17 cellular contexts compared by ENCODE assay signal in the genomic region with DNA sequence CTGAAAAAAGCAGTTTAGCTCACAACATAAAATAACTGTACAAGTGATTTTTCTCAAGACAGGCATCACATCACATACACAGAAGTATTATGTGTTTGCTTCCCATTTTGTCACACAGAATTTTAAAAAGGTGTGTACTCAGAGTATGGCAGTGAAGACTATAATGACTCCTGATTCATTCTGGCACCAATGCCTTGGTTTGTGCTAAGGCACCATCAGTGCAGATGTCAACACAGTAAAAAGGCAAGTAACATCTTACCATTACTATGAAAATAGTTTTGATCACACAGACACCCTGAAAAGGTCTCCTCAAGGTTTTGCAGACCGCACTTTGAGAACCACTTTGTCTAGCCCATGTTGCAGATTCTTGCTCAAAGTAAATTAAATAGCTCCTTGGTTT.
DNase-seq lines count a peak whose midpoint lies in the region; ATAC-seq and TF ChIP-seq lines count a peak whose summit lies in the region.
"Had no signal": no experiment of that assay in that cellular context is flagged by ENCODE, and none has a peak within 500 bp of the region (broad histone marks: within the 10 kb centered on the region; RNA-seq: fewer than 3 reads in every experiment).

No MANE protein-coding gene starts in this region.

- H3K36me3 Mint-ChIP-seq in activated CD8-positive, alpha-beta T cell treated with anti-CD3 and anti-CD28 coated beads for 36 hours (ENCODE audit: low read depth), result peaks cover 30% of the 10 kb centered on the region
- peaks cover 27% of the 10 kb centered on the region for H3K36me3 Mint-ChIP-seq in activated CD8-positive, alpha-beta T cell treated with anti-CD3 and anti-CD28 coated beads, Interleukin-2, amount 10 ng/mL, durations not matched to agents 7 days and 5 days (ENCODE audit: low read depth)
- H3K36me3 Mint-ChIP-seq in T-helper 17 cell (ENCODE audit: low read depth) (peaks cover 6% of the 10 kb centered on the region), immature natural killer cell (peaks cover 10% of the 10 kb centered on the region in 3 donors), GM23338 (ENCODE audit: low read depth) (no peaks in the 10 kb centered on the region)

- H2AFZ ChIP-seq in GM23338, result no peak overlapping the region

- TF ChIP-seq POLR2A in gastrocnemius medialis (IDR thresholded peaks at IDR 0.05), result no peak

- peak; percentile 38 for ATAC-seq in activated CD8-positive, alpha-beta T cell treated with anti-CD3 and anti-CD28 coated beads for 36 hours
- no peak for ATAC-seq in activated CD8-positive, alpha-beta T cell treated with anti-CD3 and anti-CD28 coated beads, Interleukin-2, amount 10 ng/mL, durations not matched to agents 7 days and 5 days
- no peak for ATAC-seq in T-helper 17 cell
- peak in 1 of 2 donors; percentile 35 for ATAC-seq in gastrocnemius medialis
- ATAC-seq in GM23338, result no peak
- no peak for ATAC-seq in GM18511 (IDR thresholded peaks at IDR 0.05; ENCODE audit: unreplicated experiment)

- H3K4me1 Mint-ChIP-seq in activated CD8-positive, alpha-beta T cell treated with anti-CD3 and anti-CD28 coated beads for 36 hours (ENCODE audit: low read depth), result peaks cover 28% of the 10 kb centered on the region
- H3K4me1 Mint-ChIP-seq in activated CD8-positive, alpha-beta T cell treated with anti-CD3 and anti-CD28 coated beads, Interleukin-2, amount 10 ng/mL, durations not matched to agents 7 days and 5 days (ENCODE audit: low read depth), result peaks cover 30% of the 10 kb centered on the region
- peaks cover 20% of the 10 kb centered on the region for H3K4me1 Mint-ChIP-seq in T-helper 17 cell
- peaks cover 13 to 27% of the 10 kb centered on the region in 2 donors for H3K4me1 Mint-ChIP-seq in immature natural killer cell
- peaks cover 2% of the 10 kb centered on the region; the same call in 1 of the 3 replicates for H3K4me1 Mint-ChIP-seq in GM23338

- H3K27me3 ChIP-seq in gastrocnemius medialis, result no peaks in the 10 kb centered on the region
- H3K27me3 ChIP-seq in GM23338 (ENCODE audit: insufficient read depth), result no peaks in the 10 kb centered on the region
- H3K27me3 ChIP-seq: BLaER1 treated with 17β-estradiol and CSF1 and Interleukin-3, amounts not matched to agents 10 nM and 100 nM had no signal

- TF ChIP-seq CTCF in activated CD8-positive, alpha-beta T cell treated with anti-CD3 and anti-CD28 coated beads for 36 hours (IDR thresholded peaks at IDR 0.05), result no peak
- no peak for TF ChIP-seq CTCF in gastrocnemius medialis (IDR thresholded peaks at IDR 0.05 in 4 of 5, conservative IDR thresholded peaks at IDR 0.05 in 1 of 5)
- no peak for TF ChIP-seq CTCF in GM23338 (conservative IDR thresholded peaks at IDR 0.05; ENCODE audit: low read depth in 2 of 2)

- H3K36me3 ChIP-seq in gastrocnemius medialis (no peaks in the 10 kb centered on the region), GM23338 (ENCODE audit: insufficient read depth) (no peaks in the 10 kb centered on the region)

- H3K4me2 ChIP-seq in GM23338, result no peak overlapping the region
- H3K4me2 ChIP-seq: BLaER1 treated with 17β-estradiol and CSF1 and Interleukin-3, amounts not matched to agents 10 nM and 100 nM had no signal

- no peaks in the 10 kb centered on the region for H3F3A ChIP-seq in GM23338 (replicated peaks; ENCODE audit: low read depth)

- in situ Hi-C loops in gastrocnemius medialis (cut with MboI; ENCODE audit: low sequenced_read_pairs in 4 of 4), result loop anchor here in 1 of 4 donors (25.0 kb wide), 1 partner anchor 234 kb away; no protein-coding TSS in a partner anchor

- H3K4me3 Mint-ChIP-seq in activated CD8-positive, alpha-beta T cell treated with anti-CD3 and anti-CD28 coated beads for 36 hours, result no peak overlapping the region
- no peak overlapping the region for H3K4me3 Mint-ChIP-seq in activated CD8-positive, alpha-beta T cell treated with anti-CD3 and anti-CD28 coated beads, Interleukin-2, amount 10 ng/mL, durations not matched to agents 7 days and 5 days
- H3K4me3 Mint-ChIP-seq in T-helper 17 cell, result no peak overlapping the region
- no peak overlapping the region for H3K4me3 Mint-ChIP-seq in immature natural killer cell
- no peak overlapping the region for H3K4me3 Mint-ChIP-seq in GM23338
- H3K4me3 Mint-ChIP-seq: HFFc6 had no signal

- H3K9me3 ChIP-seq in T-helper 17 cell (ENCODE audit: control insufficient read depth, low read length, poor library complexity, severe bottlenecking), result no peaks in the 10 kb centered on the region
- no peaks in the 10 kb centered on the region for H3K9me3 ChIP-seq in gastrocnemius medialis
- H3K9me3 ChIP-seq: BLaER1 treated with 17β-estradiol and CSF1 and Interleukin-3, amounts not matched to agents 10 nM and 100 nM had no signal

- no peak overlapping the region for H3K27ac Mint-ChIP-seq in activated CD8-positive, alpha-beta T cell treated with anti-CD3 and anti-CD28 coated beads for 36 hours
- no peak overlapping the region for H3K27ac Mint-ChIP-seq in activated CD8-positive, alpha-beta T cell treated with anti-CD3 and anti-CD28 coated beads, Interleukin-2, amount 10 ng/mL, durations not matched to agents 7 days and 5 days
- H3K27ac Mint-ChIP-seq in T-helper 17 cell, result peak overlapping the region; percentile 88
- H3K27ac Mint-ChIP-seq in immature natural killer cell, result peak overlapping the region in 4 of 6 donors; percentile 2 to 92 (median 48)
- H3K27ac Mint-ChIP-seq in GM23338, result no peak overlapping the region

- H3K4me3 ChIP-seq in gastrocnemius medialis (no peak overlapping the region), GM23338 (no peak overlapping the region)
- H3K4me3 ChIP-seq: BLaER1 treated with 17β-estradiol and CSF1 and Interleukin-3, amounts not matched to agents 10 nM and 100 nM had no signal

- intact Hi-C loops in activated CD8-positive, alpha-beta T cell treated with anti-CD3 and anti-CD28 coated beads for 36 hours (cut with micrococcal nuclease), result no loop called here
- intact Hi-C loops in gastrocnemius medialis (cut with DNase I; ENCODE audit: low total_unique reads), result no loop called here

- no peak for DNase-seq in activated CD8-positive, alpha-beta T cell treated with anti-CD3 and anti-CD28 coated beads for 36 hours
- DNase-seq in activated CD8-positive, alpha-beta T cell treated with anti-CD3 and anti-CD28 coated beads, Interleukin-2, amount 10 ng/mL, durations not matched to agents 7 days and 5 days, result no peak
- no peak for DNase-seq in T-helper 17 cell
- DNase-seq in immature natural killer cell, result no peak
- no peak for DNase-seq in gastrocnemius medialis
- DNase-seq in DMS153 treated with DMSO at 0.1 percent for 48 hours (lab: John Stamatoyannopoulos, UW; ENCODE audit: unreplicated experiment), result no peak
- DNase-seq in GM23338 (ENCODE audit: low spot score), result no peak
- DNase-seq: 8988T, ACHN, DMS79 treated with DMSO at 0.1 percent for 48 hours, EL, HCEC 1CT, HFFc6 had no signal

- H3K79me2 ChIP-seq in GM23338 (replicated peaks; ENCODE audit: insufficient read depth), result no peaks in the 10 kb centered on the region

- CTCF ChIA-PET in activated CD8-positive, alpha-beta T cell treated with anti-CD3 and anti-CD28 coated beads for 36 hours (lab: Charles Lee), result interaction anchor here (3.4 kb wide), 1 partner anchor 14 kb away, joined by 19 read pairs; no protein-coding TSS in a partner anchor
- CTCF ChIA-PET in activated CD8-positive, alpha-beta T cell treated with anti-CD3 and anti-CD28 coated beads, Interleukin-2, amount 10 ng/mL, durations not matched to agents 7 days and 5 days (lab: Charles Lee), result interaction anchor here (1.1 to 2.9 kb wide), 5 partner anchors 9 to 18 kb away, joined by 3 to 13 read pairs (median 3); no protein-coding TSS in a partner anchor

- no peaks in the 10 kb centered on the region for H3K9me3 Mint-ChIP-seq in activated CD8-positive, alpha-beta T cell treated with anti-CD3 and anti-CD28 coated beads for 36 hours
- no peaks in the 10 kb centered on the region for H3K9me3 Mint-ChIP-seq in activated CD8-positive, alpha-beta T cell treated with anti-CD3 and anti-CD28 coated beads, Interleukin-2, amount 10 ng/mL, durations not matched to agents 7 days and 5 days (ENCODE audit: insufficient read depth)
- H3K9me3 Mint-ChIP-seq in immature natural killer cell, result no peaks in the 10 kb centered on the region
- no peaks in the 10 kb centered on the region for H3K9me3 Mint-ChIP-seq in GM23338
- H3K9me3 Mint-ChIP-seq: CD4-positive, CD25-positive, alpha-beta regulatory T cell; HFFc6 had no signal

- H3K9me2 ChIP-seq in GM23338 (ENCODE audit: insufficient read depth), result no peaks in the 10 kb centered on the region

- H3K4me1 ChIP-seq in gastrocnemius medialis (peaks cover 63 to 70% of the 10 kb centered on the region in 2 donors), GM23338 (ENCODE audit: insufficient read depth) (no peaks in the 10 kb centered on the region)

- POLR2A ChIA-PET in activated CD8-positive, alpha-beta T cell treated with anti-CD3 and anti-CD28 coated beads for 36 hours (lab: Charles Lee), result interaction anchor here (1.0 kb wide), 1 partner anchor 60 kb away, joined by 4 read pairs; no protein-coding TSS in a partner anchor
- POLR2A ChIA-PET in activated CD8-positive, alpha-beta T cell treated with anti-CD3 and anti-CD28 coated beads, Interleukin-2, amount 10 ng/mL, durations not matched to agents 7 days and 5 days (lab: Charles Lee), result no interaction called here

- H3K27ac ChIP-seq in gastrocnemius medialis (peak overlapping the region; percentile 54 to 80 (median 68)), GM23338 (ENCODE audit: low read depth) (no peak overlapping the region)
- H3K27ac ChIP-seq: BLaER1 treated with 17β-estradiol and CSF1 and Interleukin-3, amounts not matched to agents 10 nM and 100 nM; HL-60 had no signal

- no peaks in the 10 kb centered on the region; the same call in 1 of the 2 replicates for H4K20me1 ChIP-seq in GM23338 (replicated peaks; ENCODE audit: insufficient read depth)

- no peaks in the 10 kb centered on the region for H3K27me3 Mint-ChIP-seq in activated CD8-positive, alpha-beta T cell treated with anti-CD3 and anti-CD28 coated beads for 36 hours
- no peaks in the 10 kb centered on the region for H3K27me3 Mint-ChIP-seq in activated CD8-positive, alpha-beta T cell treated with anti-CD3 and anti-CD28 coated beads, Interleukin-2, amount 10 ng/mL, durations not matched to agents 7 days and 5 days (ENCODE audit: low read depth)
- H3K27me3 Mint-ChIP-seq in T-helper 17 cell (no peaks in the 10 kb centered on the region), immature natural killer cell (ENCODE audit: low read depth in 3 of 3) (peaks cover 0 to 4% (median 2%) of the 10 kb centered on the region in 3 donors), GM23338 (ENCODE audit: insufficient read depth, low read depth, poor library complexity) (peaks cover 5% of the 10 kb centered on the region)
- H3K27me3 Mint-ChIP-seq: CD4-positive, CD25-positive, alpha-beta regulatory T cell had no signal

TF ChIP-seq in GM23338, 12 proteins besides CTCF, POLR2A, EP300 and RAD21 (continues in another document):
- no peak for TF ChIP-seq POLR2AphosphoS5 (IDR thresholded peaks at IDR 0.05; ENCODE audit: low read depth)

Comparison
In these comparisons a context has a peak if more than half of its experiments do, and no peak if none do; other contexts are left out.
1. H3K27ac Mint-ChIP-seq: peak in T-helper 17 cell (single experiment) and immature natural killer cell (4 of 6); none in activated CD8-positive, alpha-beta T cell treated with anti-CD3 and anti-CD28 coated beads for 36 hours (single experiment), activated CD8-positive, alpha-beta T cell treated with anti-CD3 and anti-CD28 coated beads, Interleukin-2, amount 10 ng/mL, durations not matched to agents 7 days and 5 days (single experiment) and GM23338 (single experiment).